ENCODE assay signal across 1 cellular context in the genomic region with DNA sequence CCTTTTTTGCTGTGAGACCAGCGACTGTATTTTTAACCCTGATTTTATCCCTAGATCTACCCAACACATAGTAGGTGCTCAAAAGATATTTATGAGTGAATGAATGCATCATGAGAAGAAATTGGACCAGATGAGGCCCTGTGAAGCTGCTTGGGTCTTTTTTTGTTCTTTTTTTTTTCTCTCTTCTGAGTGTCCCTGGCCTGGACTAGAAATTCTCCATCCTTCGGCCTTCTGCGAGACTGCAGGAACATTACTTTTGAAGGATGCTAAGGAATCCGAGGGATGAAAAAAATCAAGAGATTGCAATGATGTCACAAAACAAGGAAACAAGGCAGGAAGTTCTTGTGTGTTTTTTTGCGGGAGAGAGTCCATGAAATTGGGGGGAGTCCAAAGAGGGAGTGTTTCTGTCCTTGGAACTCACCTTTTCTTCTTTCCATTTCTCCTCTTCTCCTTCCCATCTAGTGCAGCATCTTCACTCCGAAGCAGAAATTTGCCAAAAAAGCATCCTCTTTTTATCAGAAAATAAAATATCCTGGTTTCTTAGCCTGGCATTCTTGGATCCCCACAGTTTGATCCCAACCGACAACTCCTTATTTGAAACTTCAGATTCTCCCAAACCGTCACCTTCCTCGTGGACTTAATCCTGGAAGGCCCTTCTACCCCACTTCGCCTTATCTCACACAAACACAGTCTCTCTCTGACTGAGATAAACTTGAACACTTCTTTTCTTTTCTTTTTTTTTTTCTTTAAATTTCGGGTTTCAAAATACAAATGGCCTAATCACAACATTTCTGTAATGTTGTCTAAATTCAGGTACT.
TF ChIP-seq lines count a peak whose summit lies in the region.

No MANE protein-coding gene starts in this region.

TF ChIP-seq in K562, 482 proteins besides CTCF, POLR2A, EP300 and RAD21 (continued from another document and continues in another):
- TF ChIP-seq, protein P1, sequence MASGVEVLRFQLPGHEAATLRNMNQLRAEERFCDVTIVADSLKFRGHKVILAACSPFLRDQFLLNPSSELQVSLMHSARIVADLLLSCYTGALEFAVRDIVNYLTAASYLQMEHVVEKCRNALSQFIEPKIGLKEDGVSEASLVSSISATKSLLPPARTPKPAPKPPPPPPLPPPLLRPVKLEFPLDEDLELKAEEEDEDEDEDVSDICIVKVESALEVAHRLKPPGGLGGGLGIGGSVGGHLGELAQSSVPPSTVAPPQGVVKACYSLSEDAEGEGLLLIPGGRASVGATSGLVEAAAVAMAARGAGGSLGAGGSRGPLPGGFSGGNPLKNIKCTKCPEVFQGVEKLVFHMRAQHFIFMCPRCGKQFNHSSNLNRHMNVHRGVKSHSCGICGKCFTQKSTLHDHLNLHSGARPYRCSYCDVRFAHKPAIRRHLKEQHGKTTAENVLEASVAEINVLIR (CRISPR knock-in tag; IDR thresholded peaks at IDR 0.05), result no peak
- TF ChIP-seq NFIC (IDR thresholded peaks at IDR 0.05), result 0 out of 2 replicates have a peak, but pooled peaks have one; percentile 55
- TF ChIP-seq, protein P2, sequence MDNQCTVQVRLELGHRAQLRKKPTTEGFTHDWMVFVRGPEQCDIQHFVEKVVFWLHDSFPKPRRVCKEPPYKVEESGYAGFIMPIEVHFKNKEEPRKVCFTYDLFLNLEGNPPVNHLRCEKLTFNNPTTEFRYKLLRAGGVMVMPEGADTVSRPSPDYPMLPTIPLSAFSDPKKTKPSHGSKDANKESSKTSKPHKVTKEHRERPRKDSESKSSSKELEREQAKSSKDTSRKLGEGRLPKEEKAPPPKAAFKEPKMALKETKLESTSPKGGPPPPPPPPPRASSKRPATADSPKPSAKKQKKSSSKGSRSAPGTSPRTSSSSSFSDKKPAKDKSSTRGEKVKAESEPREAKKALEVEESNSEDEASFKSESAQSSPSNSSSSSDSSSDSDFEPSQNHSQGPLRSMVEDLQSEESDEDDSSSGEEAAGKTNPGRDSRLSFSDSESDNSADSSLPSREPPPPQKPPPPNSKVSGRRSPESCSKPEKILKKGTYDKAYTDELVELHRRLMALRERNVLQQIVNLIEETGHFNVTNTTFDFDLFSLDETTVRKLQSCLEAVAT (IDR thresholded peaks at IDR 0.05), result peak in 1 of 2 experiments; percentile 26; a peak in 1 of 4 replicates
- TF ChIP-seq ZZZ3 (IDR thresholded peaks at IDR 0.05), result no peak
- TF ChIP-seq MAFG (tag; conservative IDR thresholded peaks at IDR 0.05), result no peak
- TF ChIP-seq, protein P3, sequence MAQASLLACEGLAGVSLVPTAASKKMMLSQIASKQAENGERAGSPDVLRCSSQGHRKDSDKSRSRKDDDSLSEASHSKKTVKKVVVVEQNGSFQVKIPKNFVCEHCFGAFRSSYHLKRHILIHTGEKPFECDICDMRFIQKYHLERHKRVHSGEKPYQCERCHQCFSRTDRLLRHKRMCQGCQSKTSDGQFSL (CRISPR knock-in tag; IDR thresholded peaks at IDR 0.05), result no peak
- TF ChIP-seq, protein P3 (tag; IDR thresholded peaks at IDR 0.05), result no peak
- TF ChIP-seq ARNT (IDR thresholded peaks at IDR 0.05), result peak in 1 of 2 experiments; percentile 4; a peak in 1 of 4 replicates
- no peak for TF ChIP-seq STAG1 (CRISPR knock-in tag; IDR thresholded peaks at IDR 0.05; ENCODE audit: borderline replicate concordance)
- no peak for TF ChIP-seq MTF1 (CRISPR knock-in tag; IDR thresholded peaks at IDR 0.05; ENCODE audit: borderline replicate concordance)
- no peak for TF ChIP-seq ATF1 (CRISPR knock-in tag; IDR thresholded peaks at IDR 0.05)
- no peak for TF ChIP-seq ATF1 (tag; IDR thresholded peaks at IDR 0.05)
- TF ChIP-seq, protein P4, sequence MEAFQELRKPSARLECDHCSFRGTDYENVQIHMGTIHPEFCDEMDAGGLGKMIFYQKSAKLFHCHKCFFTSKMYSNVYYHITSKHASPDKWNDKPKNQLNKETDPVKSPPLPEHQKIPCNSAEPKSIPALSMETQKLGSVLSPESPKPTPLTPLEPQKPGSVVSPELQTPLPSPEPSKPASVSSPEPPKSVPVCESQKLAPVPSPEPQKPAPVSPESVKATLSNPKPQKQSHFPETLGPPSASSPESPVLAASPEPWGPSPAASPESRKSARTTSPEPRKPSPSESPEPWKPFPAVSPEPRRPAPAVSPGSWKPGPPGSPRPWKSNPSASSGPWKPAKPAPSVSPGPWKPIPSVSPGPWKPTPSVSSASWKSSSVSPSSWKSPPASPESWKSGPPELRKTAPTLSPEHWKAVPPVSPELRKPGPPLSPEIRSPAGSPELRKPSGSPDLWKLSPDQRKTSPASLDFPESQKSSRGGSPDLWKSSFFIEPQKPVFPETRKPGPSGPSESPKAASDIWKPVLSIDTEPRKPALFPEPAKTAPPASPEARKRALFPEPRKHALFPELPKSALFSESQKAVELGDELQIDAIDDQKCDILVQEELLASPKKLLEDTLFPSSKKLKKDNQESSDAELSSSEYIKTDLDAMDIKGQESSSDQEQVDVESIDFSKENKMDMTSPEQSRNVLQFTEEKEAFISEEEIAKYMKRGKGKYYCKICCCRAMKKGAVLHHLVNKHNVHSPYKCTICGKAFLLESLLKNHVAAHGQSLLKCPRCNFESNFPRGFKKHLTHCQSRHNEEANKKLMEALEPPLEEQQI (IDR thresholded peaks at IDR 0.05), result peak; percentile 26; the same call in 1 of the 2 replicates
- peak; percentile 67 for TF ChIP-seq PHB2 (IDR thresholded peaks at IDR 0.05; ENCODE audit: low read depth)
- TF ChIP-seq STAT5A (IDR thresholded peaks at IDR 0.05; ENCODE audit: borderline replicate concordance, low read length), result peak; percentile 38; the same call in 1 of the 2 replicates
- TF ChIP-seq RBFOX2 (IDR thresholded peaks at IDR 0.05; ENCODE audit: low read depth, low read length), result no peak
- no peak for TF ChIP-seq NELFE (IDR thresholded peaks at IDR 0.05; ENCODE audit: insufficient read depth, insufficient read length)
- TF ChIP-seq YY1 (IDR thresholded peaks at IDR 0.05; ENCODE audit: borderline replicate concordance in 1 of 3, control insufficient read depth in 1 of 3, extremely low read depth in 1 of 3, insufficient read depth in 3 of 3, insufficient read length in 1 of 3, insufficient replicate concordance in 2 of 3, low read depth in 1 of 3, low read length in 2 of 3), result no peak
- peak; percentile 61; the same call in 1 of the 2 replicates for TF ChIP-seq POLR2AphosphoS5 (IDR thresholded peaks at IDR 0.05; ENCODE audit: control insufficient read depth, insufficient read depth, low read depth, low read length)
- no peak for TF ChIP-seq POLR2B (IDR thresholded peaks at IDR 0.05; ENCODE audit: low read depth, partially characterized antibody)
- TF ChIP-seq, protein P5, sequence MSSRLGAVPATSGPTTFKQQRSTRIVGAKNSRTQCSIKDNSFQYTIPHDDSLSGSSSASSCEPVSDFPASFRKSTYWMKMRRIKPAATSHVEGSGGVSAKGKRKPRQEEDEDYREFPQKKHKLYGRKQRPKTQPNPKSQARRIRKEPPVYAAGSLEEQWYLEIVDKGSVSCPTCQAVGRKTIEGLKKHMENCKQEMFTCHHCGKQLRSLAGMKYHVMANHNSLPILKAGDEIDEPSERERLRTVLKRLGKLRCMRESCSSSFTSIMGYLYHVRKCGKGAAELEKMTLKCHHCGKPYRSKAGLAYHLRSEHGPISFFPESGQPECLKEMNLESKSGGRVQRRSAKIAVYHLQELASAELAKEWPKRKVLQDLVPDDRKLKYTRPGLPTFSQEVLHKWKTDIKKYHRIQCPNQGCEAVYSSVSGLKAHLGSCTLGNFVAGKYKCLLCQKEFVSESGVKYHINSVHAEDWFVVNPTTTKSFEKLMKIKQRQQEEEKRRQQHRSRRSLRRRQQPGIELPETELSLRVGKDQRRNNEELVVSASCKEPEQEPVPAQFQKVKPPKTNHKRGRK (tag; IDR thresholded peaks at IDR 0.05), result no peak
- TF ChIP-seq ETS2 (tag; IDR thresholded peaks at IDR 0.05; ENCODE audit: borderline replicate concordance, poor library complexity, severe bottlenecking), result no peak
- no peak for TF ChIP-seq GATAD2B (IDR thresholded peaks at IDR 0.05; ENCODE audit: borderline replicate concordance)
- no peak for TF ChIP-seq SLC30A9 (CRISPR knock-in tag; IDR thresholded peaks at IDR 0.05)
- peak; percentile 28 for TF ChIP-seq TAF9B (IDR thresholded peaks at IDR 0.05; ENCODE audit: partially characterized antibody)
- no peak for TF ChIP-seq SMARCB1 (IDR thresholded peaks at IDR 0.05; ENCODE audit: insufficient read length, low read depth)
- TF ChIP-seq, protein P6, sequence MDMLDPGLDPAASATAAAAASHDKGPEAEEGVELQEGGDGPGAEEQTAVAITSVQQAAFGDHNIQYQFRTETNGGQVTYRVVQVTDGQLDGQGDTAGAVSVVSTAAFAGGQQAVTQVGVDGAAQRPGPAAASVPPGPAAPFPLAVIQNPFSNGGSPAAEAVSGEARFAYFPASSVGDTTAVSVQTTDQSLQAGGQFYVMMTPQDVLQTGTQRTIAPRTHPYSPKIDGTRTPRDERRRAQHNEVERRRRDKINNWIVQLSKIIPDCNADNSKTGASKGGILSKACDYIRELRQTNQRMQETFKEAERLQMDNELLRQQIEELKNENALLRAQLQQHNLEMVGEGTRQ (CRISPR knock-in tag; IDR thresholded peaks at IDR 0.05), result no peak
- no peak for TF ChIP-seq SAFB2 (IDR thresholded peaks at IDR 0.05; ENCODE audit: borderline replicate concordance, low read depth, low read length, severe bottlenecking)
- TF ChIP-seq, protein P7, sequence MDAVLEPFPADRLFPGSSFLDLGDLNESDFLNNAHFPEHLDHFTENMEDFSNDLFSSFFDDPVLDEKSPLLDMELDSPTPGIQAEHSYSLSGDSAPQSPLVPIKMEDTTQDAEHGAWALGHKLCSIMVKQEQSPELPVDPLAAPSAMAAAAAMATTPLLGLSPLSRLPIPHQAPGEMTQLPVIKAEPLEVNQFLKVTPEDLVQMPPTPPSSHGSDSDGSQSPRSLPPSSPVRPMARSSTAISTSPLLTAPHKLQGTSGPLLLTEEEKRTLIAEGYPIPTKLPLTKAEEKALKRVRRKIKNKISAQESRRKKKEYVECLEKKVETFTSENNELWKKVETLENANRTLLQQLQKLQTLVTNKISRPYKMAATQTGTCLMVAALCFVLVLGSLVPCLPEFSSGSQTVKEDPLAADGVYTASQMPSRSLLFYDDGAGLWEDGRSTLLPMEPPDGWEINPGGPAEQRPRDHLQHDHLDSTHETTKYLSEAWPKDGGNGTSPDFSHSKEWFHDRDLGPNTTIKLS (IDR thresholded peaks at IDR 0.05; ENCODE audit: borderline replicate concordance, low read depth), result no peak
- TF ChIP-seq HDAC1 (IDR thresholded peaks at IDR 0.05), result peak in 1 of 2 experiments; percentile 36; a peak in 2 of 4 replicates
- peak; percentile 9; the same call in 1 of the 2 replicates for TF ChIP-seq DMBX1 (CRISPR knock-in tag; IDR thresholded peaks at IDR 0.05; ENCODE audit: borderline replicate concordance)
- TF ChIP-seq, protein P8, sequence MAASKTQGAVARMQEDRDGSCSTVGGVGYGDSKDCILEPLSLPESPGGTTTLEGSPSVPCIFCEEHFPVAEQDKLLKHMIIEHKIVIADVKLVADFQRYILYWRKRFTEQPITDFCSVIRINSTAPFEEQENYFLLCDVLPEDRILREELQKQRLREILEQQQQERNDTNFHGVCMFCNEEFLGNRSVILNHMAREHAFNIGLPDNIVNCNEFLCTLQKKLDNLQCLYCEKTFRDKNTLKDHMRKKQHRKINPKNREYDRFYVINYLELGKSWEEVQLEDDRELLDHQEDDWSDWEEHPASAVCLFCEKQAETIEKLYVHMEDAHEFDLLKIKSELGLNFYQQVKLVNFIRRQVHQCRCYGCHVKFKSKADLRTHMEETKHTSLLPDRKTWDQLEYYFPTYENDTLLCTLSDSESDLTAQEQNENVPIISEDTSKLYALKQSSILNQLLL (CRISPR knock-in tag; IDR thresholded peaks at IDR 0.05; ENCODE audit: borderline replicate concordance), result no peak
- TF ChIP-seq SOX6 (IDR thresholded peaks at IDR 0.05), result peak; percentile 47
- TF ChIP-seq, protein P9, sequence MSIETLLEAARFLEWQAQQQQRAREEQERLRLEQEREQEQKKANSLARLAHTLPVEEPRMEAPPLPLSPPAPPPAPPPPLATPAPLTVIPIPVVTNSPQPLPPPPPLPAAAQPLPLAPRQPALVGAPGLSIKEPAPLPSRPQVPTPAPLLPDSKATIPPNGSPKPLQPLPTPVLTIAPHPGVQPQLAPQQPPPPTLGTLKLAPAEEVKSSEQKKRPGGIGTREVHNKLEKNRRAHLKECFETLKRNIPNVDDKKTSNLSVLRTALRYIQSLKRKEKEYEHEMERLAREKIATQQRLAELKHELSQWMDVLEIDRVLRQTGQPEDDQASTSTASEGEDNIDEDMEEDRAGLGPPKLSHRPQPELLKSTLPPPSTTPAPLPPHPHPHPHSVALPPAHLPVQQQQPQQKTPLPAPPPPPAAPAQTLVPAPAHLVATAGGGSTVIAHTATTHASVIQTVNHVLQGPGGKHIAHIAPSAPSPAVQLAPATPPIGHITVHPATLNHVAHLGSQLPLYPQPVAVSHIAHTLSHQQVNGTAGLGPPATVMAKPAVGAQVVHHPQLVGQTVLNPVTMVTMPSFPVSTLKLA (conservative IDR thresholded peaks at IDR 0.05), result peak in 1 of 2 experiments; percentile 43
- peak; percentile 7 for TF ChIP-seq BRD9 (IDR thresholded peaks at IDR 0.05; ENCODE audit: low read depth, partially characterized antibody)
- TF ChIP-seq ZBTB7A (IDR thresholded peaks at IDR 0.05; ENCODE audit: borderline replicate concordance, control insufficient read depth, low read depth, low read length), result no peak
- TF ChIP-seq ZNF347 (CRISPR knock-in tag; IDR thresholded peaks at IDR 0.05; ENCODE audit: low read depth), result no peak
- TF ChIP-seq ZNF354B (CRISPR knock-in tag; IDR thresholded peaks at IDR 0.05), result no peak
- TF ChIP-seq ZNF695 (CRISPR knock-in tag; IDR thresholded peaks at IDR 0.05), result no peak
- TF ChIP-seq CBFA2T2 (conservative IDR thresholded peaks at IDR 0.05), result peak; percentile 80
- no peak for TF ChIP-seq ERF (CRISPR knock-in tag; IDR thresholded peaks at IDR 0.05)
- TF ChIP-seq ZNF384 (IDR thresholded peaks at IDR 0.05; ENCODE audit: low read depth, low read length), result peak; percentile 83
- peak; percentile 81 for TF ChIP-seq SMARCC2 (IDR thresholded peaks at IDR 0.05; ENCODE audit: low read depth)
- TF ChIP-seq TEAD4 (IDR thresholded peaks at IDR 0.05; ENCODE audit: low read length), result peak; percentile 77
- no peak for TF ChIP-seq TEAD4 (CRISPR knock-in tag; IDR thresholded peaks at IDR 0.05; ENCODE audit: borderline replicate concordance)
- peak; percentile 91 for TF ChIP-seq DPF2 (IDR thresholded peaks at IDR 0.05)
- TF ChIP-seq, protein P10, sequence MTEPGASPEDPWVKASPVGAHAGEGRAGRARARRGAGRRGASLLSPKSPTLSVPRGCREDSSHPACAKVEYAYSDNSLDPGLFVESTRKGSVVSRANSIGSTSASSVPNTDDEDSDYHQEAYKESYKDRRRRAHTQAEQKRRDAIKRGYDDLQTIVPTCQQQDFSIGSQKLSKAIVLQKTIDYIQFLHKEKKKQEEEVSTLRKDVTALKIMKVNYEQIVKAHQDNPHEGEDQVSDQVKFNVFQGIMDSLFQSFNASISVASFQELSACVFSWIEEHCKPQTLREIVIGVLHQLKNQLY (CRISPR knock-in tag; conservative IDR thresholded peaks at IDR 0.05), result no peak
- TF ChIP-seq SIN3A (IDR thresholded peaks at IDR 0.05; ENCODE audit: borderline replicate concordance in 2 of 2, control insufficient read depth in 1 of 2, low read depth in 2 of 2, low read length in 2 of 2), result peak in 1 of 2 experiments; percentile 9; a peak in 1 of 4 replicates
- TF ChIP-seq TBP (optimal IDR thresholded peaks at IDR 0.05; ENCODE audit: low read depth, low read length), result peak; percentile 41
- peak; percentile 89 for TF ChIP-seq TAL1 (IDR thresholded peaks at IDR 0.05)
- no peak for TF ChIP-seq NFYB (IDR thresholded peaks at IDR 0.05; ENCODE audit: extremely low read depth, insufficient read length)
- TF ChIP-seq GABPB2 (CRISPR knock-in tag; conservative IDR thresholded peaks at IDR 0.05), result no peak
